Comparison of ENCODE assay signal across 8 cellular contexts in the genomic region with DNA sequence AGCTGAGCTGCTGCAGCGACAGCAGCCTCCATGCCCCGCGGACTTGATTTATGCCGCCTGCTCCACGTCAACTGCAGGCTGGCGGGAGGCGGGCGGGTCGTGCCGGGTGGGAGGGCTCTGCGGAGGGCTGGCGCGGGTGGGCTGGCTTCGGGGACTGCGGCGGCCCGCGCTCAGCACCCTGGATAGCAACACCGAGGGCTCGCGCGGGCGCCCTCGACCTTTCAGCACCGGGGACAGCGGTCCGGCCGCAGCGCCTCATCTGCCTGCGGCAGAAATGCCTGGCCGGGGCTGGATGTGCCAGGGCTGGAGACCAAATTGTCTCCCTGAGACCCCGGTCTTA. TPM values are rescaled to one million over a fixed set of nuclear protein-coding genes. Genes with fewer than 3 reads are reported as not detected.
A peak's percentile ranks its signal among the peaks of the same experiment; 100 is the strongest.
DNase-seq lines count a peak whose midpoint lies in the region; ATAC-seq and TF ChIP-seq lines count a peak whose summit lies in the region.

No MANE protein-coding gene starts in this region.

- no peaks in the 10 kb centered on the region for H3K36me3 ChIP-seq in right lobe of liver

- ATAC-seq in HG03103 (IDR thresholded peaks at IDR 0.05; ENCODE audit: low read depth, unreplicated experiment): peak; percentile 75
- peak; percentile 93 to 99 (median 96) for ATAC-seq in right lobe of liver
- no peak for ATAC-seq in GM18870 (IDR thresholded peaks at IDR 0.05; ENCODE audit: unreplicated experiment)

- WGBS in right lobe of liver (ENCODE audit: insufficient coverage, low coverage, low lambda C conversion rate, missing lambda C conversion rate): 3% methylated on average over 12 of the region's 32 CpGs

- no peak overlapping the region for H3K4me3 ChIP-seq in right lobe of liver

- H3K27ac ChIP-seq in right lobe of liver: no peak overlapping the region

- H3K27me3 ChIP-seq in right lobe of liver: peaks cover 0 to 13% of the 10 kb centered on the region in 2 donors

- intact Hi-C loops in right lobe of liver (cut with DNase I): no loop called here

- in situ Hi-C loops in GM13976 (cut with MboI; ENCODE audit: low sequenced_read_pairs, unreplicated experiment): no loop called here

- no peak for TF ChIP-seq CTCF in GM13976 (IDR thresholded peaks at IDR 0.05; ENCODE audit: borderline replicate concordance, control extremely low read depth, extremely low read depth, insufficient read depth, missing control alignments)
- no peak for TF ChIP-seq CTCF in right lobe of liver (IDR thresholded peaks at IDR 0.05)

- peaks cover 0 to 9% (median 0%) of the 10 kb centered on the region in 4 donors for H3K4me1 ChIP-seq in right lobe of liver

- TF ChIP-seq POLR2A in right lobe of liver (IDR thresholded peaks at IDR 0.05): no peak

- H3K9me3 ChIP-seq in right lobe of liver: no peaks in the 10 kb centered on the region

- DNase-seq in GM13976 (ENCODE audit: low spot score) (peak; percentile 83), NCI-H510A (lab: John Stamatoyannopoulos, UW) (peak; percentile 36), ecto neural progenitor cell (ENCODE audit: low spot score) (peak; percentile 94), right lobe of liver (peak; percentile 74 to 83 (median 78))
- peak; percentile 63 to 68 for DNase-seq in activated CD4-positive, alpha-beta T cell treated with anti-CD3 and anti-CD28 coated beads, Interleukin-2, amount 50 U/mL, for 48 hours
- peak; percentile 34 for DNase-seq in stimulated activated CD8-positive, alpha-beta memory T cell treated with anti-CD3 and anti-CD28 coated beads, Interleukin-15, amount 100 ng/mL, for 1 hour (ENCODE audit: low read depth)

RNA-seq across cellular contexts. Expression of a gene that starts 0.8 kb away (rescaled TPM):
- under 1 TPM in 2 of 6 experiments, not detected in 4; 0.23 to 0.32 TPM for total RNA-seq in right lobe of liver

Comparison
In these comparisons a context has a peak if more than half of its experiments do, and no peak if none do; other contexts are left out.
1. DNase-seq: peak in every context shown above with its lines; median percentile 94 in ecto neural progenitor cell; 83 in GM13976; 78 in right lobe of liver; 66 in activated CD4-positive, alpha-beta T cell treated with anti-CD3 and anti-CD28 coated beads, Interleukin-2, amount 50 U/mL, for 48 hours; 36 in NCI-H510A; 34 in stimulated activated CD8-positive, alpha-beta memory T cell treated with anti-CD3 and anti-CD28 coated beads, Interleukin-15, amount 100 ng/mL, for 1 hour.